Comparison of ENCODE assay signal across 25 cellular contexts in genomic region chr14:96511667-96512066, GRCh38. TPM values are rescaled to one million over a fixed set of nuclear protein-coding genes. Genes with fewer than 3 reads are reported as not detected.
A peak's percentile ranks its signal among the peaks of the same experiment; 100 is the strongest.
DNase-seq lines count a peak whose midpoint lies in the region; ATAC-seq and TF ChIP-seq lines count a peak whose summit lies in the region.
"Had no signal": no experiment of that assay in that cellular context is flagged by ENCODE, and none has a peak within 500 bp of the region (broad histone marks: within the 10 kb centered on the region; RNA-seq: fewer than 3 reads in every experiment).

No MANE protein-coding gene starts in this region.

- no peaks in the 10 kb centered on the region for H3K27me3 ChIP-seq in CD4-positive, alpha-beta memory T cell (ENCODE audit: insufficient read depth, low read length)
- no peaks in the 10 kb centered on the region for H3K27me3 ChIP-seq in HUES48 (ENCODE audit: control insufficient read depth, insufficient read depth, low read length)
- no peaks in the 10 kb centered on the region for H3K27me3 ChIP-seq in testis
- H3K27me3 ChIP-seq: gastrocnemius medialis, stomach, thyroid gland had no signal

- peaks cover 91% of the 10 kb centered on the region for H3K4me1 ChIP-seq in CD4-positive, alpha-beta memory T cell (ENCODE audit: insufficient read depth, low read length)
- H3K4me1 ChIP-seq in HUES48 (ENCODE audit: control insufficient read depth, insufficient read depth, low read length), result peaks cover 68% of the 10 kb centered on the region
- peaks cover 10% of the 10 kb centered on the region for H3K4me1 ChIP-seq in testis

- CTCF ChIA-PET in CD4-positive, alpha-beta memory T cell (lab: Charles Lee; ENCODE audit: partially characterized antibody), result no interaction called here

- in situ Hi-C loops in GM13976 (cut with MboI; ENCODE audit: low sequenced_read_pairs, unreplicated experiment), result no loop called here

- WGBS in testis, 2 donors, result 83 to 92% methylated on average over 1 of the region's 1 CpG

- H3K27ac ChIP-seq in CD4-positive, alpha-beta memory T cell (ENCODE audit: low read depth, low read length), result no peak overlapping the region
- H3K27ac ChIP-seq in HUES48 (ENCODE audit: low read depth, low read length) (peak overlapping the region; percentile 33), testis (no peak overlapping the region)
- H3K27ac ChIP-seq: gastrocnemius medialis, KMS-11, stomach, thyroid gland had no signal

- H3K27ac Mint-ChIP-seq in CD4-positive, alpha-beta memory T cell, result peak overlapping the region in 3 of 7 donors; percentile 2 to 68 (median 50)
- H3K27ac Mint-ChIP-seq in activated T-helper 17 cell treated with anti-CD3 and anti-CD28 coated beads, Interleukin-2, amount 50 U/mL, for 72 hours, result no peak overlapping the region
- peak overlapping the region in 5 of 6 donors; percentile 7 to 74 (median 49) for H3K27ac Mint-ChIP-seq in naive B cell
- H3K27ac Mint-ChIP-seq: activated CD4-positive, alpha-beta T cell treated with anti-CD3 and anti-CD28 coated beads for 36 hours; activated CD8-positive, alpha-beta T cell treated with anti-CD3 and anti-CD28 coated beads for 36 hours; activated naive CD8-positive, alpha-beta T cell treated with anti-CD3 and anti-CD28 coated beads for 36 hours; activated T-helper 2 cell treated with anti-CD3 and anti-CD28 coated beads, Interferon-gamma antibody, Interleukin-2, Interleukin-4, amounts not matched to agents 10 μg/mL and 5 μg/mL and 100 μg/mL, durations not matched to agents 14 hours and 24 hours and 36 hours; T-helper 2 cell treated with Interferon-gamma antibody and Interleukin-4, amounts not matched to agents 5 μg/mL and 100 μg/mL, for 36 hours had no signal

- H3K9me3 ChIP-seq in CD4-positive, alpha-beta memory T cell (ENCODE audit: control insufficient read depth in 1 of 2, low read length in 2 of 2), result no peaks in the 10 kb centered on the region
- H3K9me3 ChIP-seq in HUES48 (ENCODE audit: control insufficient read depth, insufficient read depth, low read length) (no peaks in the 10 kb centered on the region), testis (no peaks in the 10 kb centered on the region)
- H3K9me3 ChIP-seq: gastrocnemius medialis, stomach, thyroid gland had no signal

- H3K4me3 ChIP-seq in CD4-positive, alpha-beta memory T cell (ENCODE audit: low read length in 2 of 2), result no peak overlapping the region
- H3K4me3 ChIP-seq in HUES48 (ENCODE audit: low read depth, low read length) (no peak overlapping the region), testis (no peak overlapping the region)
- H3K4me3 ChIP-seq: gastrocnemius medialis, stomach, thyroid gland had no signal

- H3K4me1 Mint-ChIP-seq in CD4-positive, alpha-beta memory T cell, result peaks cover 52 to 91% (median 74%) of the 10 kb centered on the region in 4 donors
- peaks cover 44% of the 10 kb centered on the region for H3K4me1 Mint-ChIP-seq in activated T-helper 17 cell treated with anti-CD3 and anti-CD28 coated beads, Interleukin-2, amount 50 U/mL, for 72 hours
- H3K4me1 Mint-ChIP-seq in naive B cell, result peaks cover 56 to 92% (median 76%) of the 10 kb centered on the region in 3 donors

- intact Hi-C loops in CD4-positive, alpha-beta memory T cell (cut with micrococcal nuclease), result no loop called here
- intact Hi-C loops in testis (cut with DNase I; ENCODE audit: low total_unique reads), result no loop called here

- TF ChIP-seq CTCF in GM13976 (IDR thresholded peaks at IDR 0.05; ENCODE audit: borderline replicate concordance, control extremely low read depth, extremely low read depth, insufficient read depth, missing control alignments) (no peak), testis (IDR thresholded peaks at IDR 0.05) (no peak)

- no peaks in the 10 kb centered on the region for H3K27me3 Mint-ChIP-seq in CD4-positive, alpha-beta memory T cell
- H3K27me3 Mint-ChIP-seq in activated T-helper 17 cell treated with anti-CD3 and anti-CD28 coated beads, Interleukin-2, amount 50 U/mL, for 72 hours, result no peaks in the 10 kb centered on the region
- H3K27me3 Mint-ChIP-seq in naive B cell, result no peaks in the 10 kb centered on the region
- H3K27me3 Mint-ChIP-seq: activated CD4-positive, alpha-beta T cell treated with anti-CD3 and anti-CD28 coated beads for 36 hours; activated CD8-positive, alpha-beta T cell treated with anti-CD3 and anti-CD28 coated beads for 36 hours; activated naive CD8-positive, alpha-beta T cell treated with anti-CD3 and anti-CD28 coated beads for 36 hours had no signal

- no peak overlapping the region for H3K9ac ChIP-seq in HUES48 (ENCODE audit: low read depth, low read length)
- H3K9ac ChIP-seq: KMS-11 had no signal

- H3K9me3 Mint-ChIP-seq in CD4-positive, alpha-beta memory T cell, result no peaks in the 10 kb centered on the region
- no peaks in the 10 kb centered on the region for H3K9me3 Mint-ChIP-seq in activated T-helper 17 cell treated with anti-CD3 and anti-CD28 coated beads, Interleukin-2, amount 50 U/mL, for 72 hours
- no peaks in the 10 kb centered on the region for H3K9me3 Mint-ChIP-seq in naive B cell
- H3K9me3 Mint-ChIP-seq: activated CD8-positive, alpha-beta T cell treated with anti-CD3 and anti-CD28 coated beads for 36 hours; activated naive CD8-positive, alpha-beta T cell treated with anti-CD3 and anti-CD28 coated beads for 36 hours; activated T-helper 2 cell treated with anti-CD3 and anti-CD28 coated beads, Interferon-gamma antibody, Interleukin-2, Interleukin-4, amounts not matched to agents 10 μg/mL and 5 μg/mL and 100 μg/mL, durations not matched to agents 14 hours and 24 hours and 36 hours; T-helper 2 cell treated with Interferon-gamma antibody and Interleukin-4, amounts not matched to agents 5 μg/mL and 100 μg/mL, for 36 hours had no signal

- H3K4me3 Mint-ChIP-seq in CD4-positive, alpha-beta memory T cell, result peak overlapping the region in 6 of 8 donors; percentile 3 to 71 (median 54)
- peak overlapping the region; percentile 23 for H3K4me3 Mint-ChIP-seq in activated T-helper 17 cell treated with anti-CD3 and anti-CD28 coated beads, Interleukin-2, amount 50 U/mL, for 72 hours
- peak overlapping the region in 5 of 8 donors; percentile 1 to 63 (median 28) for H3K4me3 Mint-ChIP-seq in naive B cell
- H3K4me3 Mint-ChIP-seq: activated CD4-positive, alpha-beta T cell treated with anti-CD3 and anti-CD28 coated beads for 36 hours; activated CD8-positive, alpha-beta T cell treated with anti-CD3 and anti-CD28 coated beads for 36 hours; activated naive CD8-positive, alpha-beta T cell treated with anti-CD3 and anti-CD28 coated beads for 36 hours; T-helper 2 cell treated with Interferon-gamma antibody and Interleukin-4, amounts not matched to agents 5 μg/mL and 100 μg/mL, for 36 hours had no signal

- no peaks in the 10 kb centered on the region for H3K36me3 ChIP-seq in CD4-positive, alpha-beta memory T cell (ENCODE audit: insufficient read depth, low read length)
- H3K36me3 ChIP-seq in HUES48 (ENCODE audit: control insufficient read depth, insufficient read depth, low read length) (no peaks in the 10 kb centered on the region), testis (ENCODE audit: low read depth, missing control alignments) (no peaks in the 10 kb centered on the region)
- H3K36me3 ChIP-seq: gastrocnemius medialis, stomach, thyroid gland had no signal

- no peak for DNase-seq in CD4-positive, alpha-beta memory T cell
- DNase-seq in naive B cell, result no peak
- DNase-seq in GF-D8 (lab: John Stamatoyannopoulos, UW), result no peak
- no peak for DNase-seq in GM13976 (ENCODE audit: low spot score)
- DNase-seq in testis, result no peak
- DNase-seq: activated CD4-positive, alpha-beta T cell treated with anti-CD3 and anti-CD28 coated beads for 36 hours; activated CD8-positive, alpha-beta memory T cell treated with anti-CD3 and anti-CD28 coated beads, Interleukin-2, amount 50 U/mL, for 48 hours; activated CD8-positive, alpha-beta T cell treated with anti-CD3 and anti-CD28 coated beads for 36 hours; activated naive CD8-positive, alpha-beta T cell treated with anti-CD3 and anti-CD28 coated beads for 36 hours; aorta; DMS79; gastrocnemius medialis; left colon; NCI-H2081; NCI-H526 treated with DMSO at 0.1 percent for 48 hours; posterior cingulate gyrus; Right ventricle myocardium superior; stomach; thyroid gland had no signal

- POLR2A ChIA-PET in CD4-positive, alpha-beta memory T cell (lab: Charles Lee; ENCODE audit: partially characterized antibody), result interaction anchor here (1.6 kb wide), 1 partner anchor 9 kb away, joined by 5 read pairs; no protein-coding TSS in a partner anchor

- no peak for ATAC-seq in activated T-helper 17 cell treated with anti-CD3 and anti-CD28 coated beads, Interleukin-2, amount 50 U/mL, for 72 hours (replicated peaks)
- ATAC-seq in naive B cell (ENCODE audit: low read depth in 2 of 2), result no peak
- ATAC-seq: activated CD4-positive, alpha-beta T cell treated with anti-CD3 and anti-CD28 coated beads for 36 hours; activated CD8-positive, alpha-beta T cell treated with anti-CD3 and anti-CD28 coated beads for 36 hours; gastrocnemius medialis; left colon; sciatic nerve had no signal

- H3K36me3 Mint-ChIP-seq in CD4-positive, alpha-beta memory T cell, result peaks cover 0 to 3% of the 10 kb centered on the region in 2 donors
- peaks cover 6% of the 10 kb centered on the region for H3K36me3 Mint-ChIP-seq in activated T-helper 17 cell treated with anti-CD3 and anti-CD28 coated beads, Interleukin-2, amount 50 U/mL, for 72 hours (ENCODE audit: low read depth)
- H3K36me3 Mint-ChIP-seq in naive B cell, result no peaks in the 10 kb centered on the region
- H3K36me3 Mint-ChIP-seq: activated naive CD8-positive, alpha-beta T cell treated with anti-CD3 and anti-CD28 coated beads for 36 hours had no signal

- TF ChIP-seq POLR2A in testis (IDR thresholded peaks at IDR 0.05), result no peak

RNA-seq across cellular contexts. Expression of gene PAPOLA, which starts 9.5 kb away (rescaled TPM):
- total RNA-seq in CD4-positive, alpha-beta memory T cell, result 100 to 1,000 TPM; 236 to 244 TPM
- polyA plus RNA-seq in CD4-positive, alpha-beta memory T cell, result 10 to 100 TPM; 74.3 to 78.4 TPM
- total RNA-seq in activated T-helper 17 cell treated with anti-CD3 and anti-CD28 coated beads, Interleukin-2, amount 50 U/mL, for 72 hours, result 100 to 1,000 TPM; 163 to 255 TPM
- polyA plus RNA-seq in naive B cell (ENCODE audit: low read depth in 6 of 6) (100 to 1,000 TPM; 100 to 157 (median 128) TPM), testis (ENCODE audit: insufficient read depth, low read depth, low replicate concordance) (166 TPM)
- total RNA-seq in testis, result 100 to 1,000 TPM; 194 to 255 TPM
